16 cellular contexts compared by ENCODE assay signal in genomic region chr4:152099061-152099425, GRCh38.
DNase-seq lines count a peak whose midpoint lies in the region; ATAC-seq lines count a peak whose summit lies in the region.
"Had no signal": no experiment of that assay in that cellular context is flagged by ENCODE, and none has a peak within 500 bp of the region (broad histone marks: within the 10 kb centered on the region; RNA-seq: fewer than 3 reads in every experiment).

No MANE protein-coding gene starts in this region.

- peaks cover 34% of the 10 kb centered on the region for H3K36me3 Mint-ChIP-seq in T-helper 2 cell treated with Interferon-gamma antibody and Interleukin-4, amounts not matched to agents 5 μg/mL and 100 μg/mL, for 36 hours (ENCODE audit: low read depth)
- peaks cover 16% of the 10 kb centered on the region for H3K36me3 Mint-ChIP-seq in activated T-helper 1 cell treated with anti-CD3 and anti-CD28 coated beads, Interleukin-12 subunit alpha, Interleukin-12 subunit beta, Interleukin-2, Interleukin-4 antibody, amounts not matched to agents 30 ng/mL and 10 ng/mL and 1 ng/mL, durations not matched to agents 14 hours and 24 hours and 36 hours (ENCODE audit: low read depth)
- H3K36me3 Mint-ChIP-seq in naive thymus-derived CD8-positive, alpha-beta T cell = peaks cover 0 to 7% (median 6%) of the 10 kb centered on the region in 3 donors
- H3K36me3 Mint-ChIP-seq: mesothelial cell of epicardium had no signal

- peak overlapping the region; percentile 100 for H3K27ac Mint-ChIP-seq in T-helper 2 cell treated with Interferon-gamma antibody and Interleukin-4, amounts not matched to agents 5 μg/mL and 100 μg/mL, for 36 hours
- peak overlapping the region; percentile 46 for H3K27ac Mint-ChIP-seq in activated T-helper 1 cell treated with anti-CD3 and anti-CD28 coated beads, Interleukin-12 subunit alpha, Interleukin-12 subunit beta, Interleukin-2, Interleukin-4 antibody, amounts not matched to agents 30 ng/mL and 10 ng/mL and 1 ng/mL, durations not matched to agents 14 hours and 24 hours and 36 hours
- H3K27ac Mint-ChIP-seq in naive thymus-derived CD8-positive, alpha-beta T cell = peak overlapping the region; percentile 96 to 100 (median 98)
- H3K27ac Mint-ChIP-seq: endodermal cell, mesothelial cell of epicardium had no signal

- H3K4me1 Mint-ChIP-seq in T-helper 2 cell treated with Interferon-gamma antibody and Interleukin-4, amounts not matched to agents 5 μg/mL and 100 μg/mL, for 36 hours (ENCODE audit: low read depth) = peaks cover 61% of the 10 kb centered on the region
- peaks cover 94% of the 10 kb centered on the region for H3K4me1 Mint-ChIP-seq in activated T-helper 1 cell treated with anti-CD3 and anti-CD28 coated beads, Interleukin-12 subunit alpha, Interleukin-12 subunit beta, Interleukin-2, Interleukin-4 antibody, amounts not matched to agents 30 ng/mL and 10 ng/mL and 1 ng/mL, durations not matched to agents 14 hours and 24 hours and 36 hours (ENCODE audit: low read depth)
- peaks cover 62 to 96% (median 94%) of the 10 kb centered on the region in 4 donors for H3K4me1 Mint-ChIP-seq in naive thymus-derived CD8-positive, alpha-beta T cell
- H3K4me1 Mint-ChIP-seq: endodermal cell had no signal

- H3K4me3 Mint-ChIP-seq in T-helper 2 cell treated with Interferon-gamma antibody and Interleukin-4, amounts not matched to agents 5 μg/mL and 100 μg/mL, for 36 hours = peak overlapping the region; percentile 87
- H3K4me3 Mint-ChIP-seq in activated T-helper 1 cell treated with anti-CD3 and anti-CD28 coated beads, Interleukin-12 subunit alpha, Interleukin-12 subunit beta, Interleukin-2, Interleukin-4 antibody, amounts not matched to agents 30 ng/mL and 10 ng/mL and 1 ng/mL, durations not matched to agents 14 hours and 24 hours and 36 hours = peak overlapping the region; percentile 8
- H3K4me3 Mint-ChIP-seq in naive thymus-derived CD8-positive, alpha-beta T cell = peak overlapping the region in 8 of 10 donors; percentile 29 to 84 (median 42)
- H3K4me3 Mint-ChIP-seq: endodermal cell, mesothelial cell of epicardium had no signal

- peak; percentile 39 for ATAC-seq in HG02678 (IDR thresholded peaks at IDR 0.05; ENCODE audit: unreplicated experiment)
- ATAC-seq in naive thymus-derived CD8-positive, alpha-beta T cell = no peak
- ATAC-seq in GM19328 (IDR thresholded peaks at IDR 0.05; ENCODE audit: unreplicated experiment) = no peak
- no peak for ATAC-seq in HG03378 (IDR thresholded peaks at IDR 0.05; ENCODE audit: unreplicated experiment)
- ATAC-seq: right cardiac atrium had no signal

- no peak for DNase-seq in T-helper 2 cell treated with Interferon-gamma antibody and Interleukin-4, amounts not matched to agents 5 μg/mL and 100 μg/mL, for 36 hours (ENCODE audit: low spot score)
- no peak for DNase-seq in T-helper 2 cell
- no peak for DNase-seq in activated T-helper 1 cell treated with anti-CD3 and anti-CD28 coated beads, Interleukin-12 subunit alpha, Interleukin-12 subunit beta, Interleukin-2, Interleukin-4 antibody, amounts not matched to agents 30 ng/mL and 10 ng/mL and 1 ng/mL, durations not matched to agents 14 hours and 24 hours and 36 hours (ENCODE audit: low spot score)
- DNase-seq in naive thymus-derived CD8-positive, alpha-beta T cell = no peak
- no peak for DNase-seq in central memory CD4-positive, alpha-beta T cell
- DNase-seq: endodermal cell, hypothalamus, NCI-H1930, NCI-H774, nucleus accumbens, right cardiac atrium, SK-N-SH had no signal

- intact Hi-C loops in activated T-helper 1 cell treated with anti-CD3 and anti-CD28 coated beads, Interleukin-12 subunit alpha, Interleukin-12 subunit beta, Interleukin-2, Interleukin-4 antibody, amounts not matched to agents 30 ng/mL and 10 ng/mL and 1 ng/mL, durations not matched to agents 14 hours and 24 hours and 36 hours (cut with micrococcal nuclease) = loop anchor here (10.0 kb wide), 1 partner anchor 214 kb away; no protein-coding TSS in a partner anchor

- POLR2A ChIA-PET in naive thymus-derived CD8-positive, alpha-beta T cell (lab: Charles Lee) = interaction anchor here (1.4 to 10.8 kb wide), 5 partner anchors 8 to 157 kb away, joined by 4 to 112 read pairs (median 6); no protein-coding TSS in a partner anchor

- no peaks in the 10 kb centered on the region for H3K27me3 Mint-ChIP-seq in T-helper 2 cell treated with Interferon-gamma antibody and Interleukin-4, amounts not matched to agents 5 μg/mL and 100 μg/mL, for 36 hours (ENCODE audit: low read depth)
- H3K27me3 Mint-ChIP-seq in activated T-helper 1 cell treated with anti-CD3 and anti-CD28 coated beads, Interleukin-12 subunit alpha, Interleukin-12 subunit beta, Interleukin-2, Interleukin-4 antibody, amounts not matched to agents 30 ng/mL and 10 ng/mL and 1 ng/mL, durations not matched to agents 14 hours and 24 hours and 36 hours (ENCODE audit: insufficient read depth) = no peaks in the 10 kb centered on the region
- no peaks in the 10 kb centered on the region for H3K27me3 Mint-ChIP-seq in naive thymus-derived CD8-positive, alpha-beta T cell

- peaks cover 19% of the 10 kb centered on the region for H3K9me3 Mint-ChIP-seq in T-helper 2 cell treated with Interferon-gamma antibody and Interleukin-4, amounts not matched to agents 5 μg/mL and 100 μg/mL, for 36 hours
- peaks cover 3% of the 10 kb centered on the region for H3K9me3 Mint-ChIP-seq in activated T-helper 1 cell treated with anti-CD3 and anti-CD28 coated beads, Interleukin-12 subunit alpha, Interleukin-12 subunit beta, Interleukin-2, Interleukin-4 antibody, amounts not matched to agents 30 ng/mL and 10 ng/mL and 1 ng/mL, durations not matched to agents 14 hours and 24 hours and 36 hours
- H3K9me3 Mint-ChIP-seq in naive thymus-derived CD8-positive, alpha-beta T cell = peaks cover 0 to 2% (median 0%) of the 10 kb centered on the region in 9 donors
- H3K9me3 Mint-ChIP-seq: endodermal cell, mesothelial cell of epicardium had no signal

Comparison
In these comparisons a context has a peak if more than half of its experiments do, and no peak if none do; other contexts are left out.
1. H3K27ac Mint-ChIP-seq: peak in every context shown above with its lines; median percentile 100 in T-helper 2 cell treated with Interferon-gamma antibody and Interleukin-4, amounts not matched to agents 5 μg/mL and 100 μg/mL, for 36 hours; 98 in naive thymus-derived CD8-positive, alpha-beta T cell; 46 in activated T-helper 1 cell treated with anti-CD3 and anti-CD28 coated beads, Interleukin-12 subunit alpha, Interleukin-12 subunit beta, Interleukin-2, Interleukin-4 antibody, amounts not matched to agents 30 ng/mL and 10 ng/mL and 1 ng/mL, durations not matched to agents 14 hours and 24 hours and 36 hours.
2. H3K4me3 Mint-ChIP-seq: peak in every context shown above with its lines; median percentile 87 in T-helper 2 cell treated with Interferon-gamma antibody and Interleukin-4, amounts not matched to agents 5 μg/mL and 100 μg/mL, for 36 hours; 42 in naive thymus-derived CD8-positive, alpha-beta T cell; 8 in activated T-helper 1 cell treated with anti-CD3 and anti-CD28 coated beads, Interleukin-12 subunit alpha, Interleukin-12 subunit beta, Interleukin-2, Interleukin-4 antibody, amounts not matched to agents 30 ng/mL and 10 ng/mL and 1 ng/mL, durations not matched to agents 14 hours and 24 hours and 36 hours.